ENCODE assay signal across 14 cellular contexts in genomic region chr2:62309081-62309464, GRCh38.
A peak's percentile ranks its signal among the peaks of the same experiment; 100 is the strongest.
DNase-seq lines count a peak whose midpoint lies in the region; ATAC-seq, FAIRE-seq and TF ChIP-seq lines count a peak whose summit lies in the region.
"Had no signal": no experiment of that assay in that cellular context is flagged by ENCODE, and none has a peak within 500 bp of the region (broad histone marks: within the 10 kb centered on the region; RNA-seq: fewer than 3 reads in every experiment).

No MANE protein-coding gene starts in this region.

- TF ChIP-seq CTCF in HepG2 (CRISPR knock-in tag; IDR thresholded peaks at IDR 0.05) (no peak), right lobe of liver (IDR thresholded peaks at IDR 0.05) (no peak)

- no TSS peak for BruUV-seq in HepG2 (replicated peaks; lab: Mats Ljungman, UMichigan)

- POLR2A ChIA-PET in HepG2 (lab: Yijun Ruan, JAX): interaction anchor here (1.3 kb wide), 1 partner anchor 15 kb away, joined by 3 read pairs; no protein-coding TSS in a partner anchor
- POLR2A ChIA-PET in naive thymus-derived CD8-positive, alpha-beta T cell (lab: Charles Lee): interaction anchor here (0.5 to 1.2 kb wide), 6 partner anchors 8 to 192 kb away, joined by 3 to 6 read pairs (median 3); no protein-coding TSS in a partner anchor

- H3K9me3 Mint-ChIP-seq in activated T-helper 17 cell treated with anti-CD3 and anti-CD28 coated beads, Interleukin-2, amount 50 U/mL, for 72 hours: no peaks in the 10 kb centered on the region
- H3K9me3 Mint-ChIP-seq in naive thymus-derived CD8-positive, alpha-beta T cell: no peaks in the 10 kb centered on the region
- H3K9me3 Mint-ChIP-seq in stimulated activated naive B cell treated with anti-CD40 and anti-IgM and Interleukin-4, amounts not matched to agents 10 μg/mL and 1 μg/mL and 100 μg/mL, for 72 hours: no peaks in the 10 kb centered on the region
- H3K9me3 Mint-ChIP-seq: activated CD4-positive, alpha-beta memory T cell treated with anti-CD3 and anti-CD28 coated beads, Interleukin-2, amount 10 ng/mL, durations not matched to agents 7 days and 5 days had no signal

- H4K20me1 ChIP-seq in HepG2 (ENCODE audit: insufficient read depth, low read length): no peaks in the 10 kb centered on the region

- peak overlapping the region; percentile 62 for H3K4me3 Mint-ChIP-seq in activated T-helper 17 cell treated with anti-CD3 and anti-CD28 coated beads, Interleukin-2, amount 50 U/mL, for 72 hours
- peak overlapping the region in 2 of 10 donors; percentile 6 to 59 for H3K4me3 Mint-ChIP-seq in naive thymus-derived CD8-positive, alpha-beta T cell
- H3K4me3 Mint-ChIP-seq in stimulated activated naive B cell treated with anti-CD40 and anti-IgM and Interleukin-4, amounts not matched to agents 10 μg/mL and 1 μg/mL and 100 μg/mL, for 72 hours: no peak overlapping the region
- H3K4me3 Mint-ChIP-seq: activated CD4-positive, alpha-beta memory T cell treated with anti-CD3 and anti-CD28 coated beads, Interleukin-2, amount 10 ng/mL, durations not matched to agents 7 days and 5 days had no signal

- intact Hi-C loops in HepG2 (cut with micrococcal nuclease; ENCODE audit: unreplicated experiment) (no loop called here), right lobe of liver (cut with DNase I) (no loop called here)

- H3K79me2 ChIP-seq in HepG2 (ENCODE audit: insufficient read depth, low read length): no peaks in the 10 kb centered on the region

- H3K4me3 ChIP-seq in HepG2 (replicated peaks in 1 of 3; ENCODE audit: insufficient read depth in 1 of 3, low read depth in 2 of 3, low read length in 3 of 3) (no peak overlapping the region), right lobe of liver (no peak overlapping the region)
- H3K4me3 ChIP-seq: prostate gland had no signal

- 63% methylated on average over 1 of the region's 1 CpG for WGBS in HepG2 (ENCODE audit: low lambda C conversion rate)
- WGBS in right lobe of liver (ENCODE audit: insufficient coverage, low coverage, low lambda C conversion rate, missing lambda C conversion rate): 80% methylated on average over 1 of the region's 1 CpG

- H3K4me1 ChIP-seq in HepG2 (ENCODE audit: insufficient read depth, low read length): peaks cover 39% of the 10 kb centered on the region
- no peaks in the 10 kb centered on the region for H3K4me1 ChIP-seq in right lobe of liver

- no peaks in the 10 kb centered on the region for H3K36me3 ChIP-seq in HepG2 (replicated peaks in 1 of 2; ENCODE audit: control insufficient read depth in 1 of 2, insufficient read depth in 2 of 2, low read length in 2 of 2)
- H3K36me3 ChIP-seq in right lobe of liver: no peaks in the 10 kb centered on the region
- H3K36me3 ChIP-seq: prostate gland had no signal

- no peak for TF ChIP-seq RAD21 in HepG2 (CRISPR knock-in tag; IDR thresholded peaks at IDR 0.05)

- no peak overlapping the region for H3K9ac ChIP-seq in HepG2 (ENCODE audit: insufficient read depth, low read depth, low read length)

- TF ChIP-seq EP300 in HepG2 (IDR thresholded peaks at IDR 0.05; ENCODE audit: low read depth in 2 of 2, low read length in 2 of 2) (no peak), HepG2 (CRISPR knock-in tag; IDR thresholded peaks at IDR 0.05; ENCODE audit: borderline replicate concordance) (no peak)

- H3K36me3 Mint-ChIP-seq in activated T-helper 17 cell treated with anti-CD3 and anti-CD28 coated beads, Interleukin-2, amount 50 U/mL, for 72 hours (ENCODE audit: low read depth): peaks cover 11% of the 10 kb centered on the region
- no peaks in the 10 kb centered on the region for H3K36me3 Mint-ChIP-seq in naive thymus-derived CD8-positive, alpha-beta T cell
- H3K36me3 Mint-ChIP-seq in stimulated activated naive B cell treated with anti-CD40 and anti-IgM and Interleukin-4, amounts not matched to agents 10 μg/mL and 1 μg/mL and 100 μg/mL, for 72 hours: peaks cover 0 to 3% of the 10 kb centered on the region in 2 donors

- in situ Hi-C loops in HepG2 (cut with HindIII; ENCODE audit: extremely low pct_ligation_motif_present, low pct_unique_long_range_greater_than_20kb): no loop called here

- ATAC-seq in HepG2 (no peak), right lobe of liver (no peak), GM19023 (IDR thresholded peaks at IDR 0.05; ENCODE audit: unreplicated experiment) (no peak), HG03159 (IDR thresholded peaks at IDR 0.05; ENCODE audit: unreplicated experiment) (no peak)
- ATAC-seq in activated T-helper 17 cell treated with anti-CD3 and anti-CD28 coated beads, Interleukin-2, amount 50 U/mL, for 72 hours (replicated peaks): no peak
- no peak for ATAC-seq in naive thymus-derived CD8-positive, alpha-beta T cell
- no peak for ATAC-seq in stimulated activated naive B cell treated with anti-CD40 and anti-IgM and Interleukin-4, amounts not matched to agents 10 μg/mL and 1 μg/mL and 100 μg/mL, for 72 hours (replicated peaks)

- no peak overlapping the region for H3K4me2 ChIP-seq in HepG2 (ENCODE audit: low read depth, low read length)

- no peak for TF ChIP-seq POLR2A in HepG2 (IDR thresholded peaks at IDR 0.05; ENCODE audit: insufficient read depth in 1 of 2, low read depth in 2 of 2, low read length in 2 of 2)
- no peak for TF ChIP-seq POLR2A in right lobe of liver (IDR thresholded peaks at IDR 0.05)

- peaks cover 54% of the 10 kb centered on the region for H3K4me1 Mint-ChIP-seq in activated T-helper 17 cell treated with anti-CD3 and anti-CD28 coated beads, Interleukin-2, amount 50 U/mL, for 72 hours
- peaks cover 59 to 89% (median 84%) of the 10 kb centered on the region in 4 donors for H3K4me1 Mint-ChIP-seq in naive thymus-derived CD8-positive, alpha-beta T cell
- peaks cover 58 to 82% of the 10 kb centered on the region in 2 donors for H3K4me1 Mint-ChIP-seq in stimulated activated naive B cell treated with anti-CD40 and anti-IgM and Interleukin-4, amounts not matched to agents 10 μg/mL and 1 μg/mL and 100 μg/mL, for 72 hours

- H2AFZ ChIP-seq in HepG2 (ENCODE audit: low read length): no peak overlapping the region

- no peak for DNase-seq in HepG2 (ENCODE audit: low spot score)
- DNase-seq in right lobe of liver: no peak
- no peak for DNase-seq in naive thymus-derived CD8-positive, alpha-beta T cell
- no peak for DNase-seq in stimulated activated naive B cell treated with anti-CD40 and anti-IgM and Interleukin-4, amounts not matched to agents 10 μg/mL and 1 μg/mL and 100 μg/mL, for 72 hours
- DNase-seq in pons (ENCODE audit: low spot score): no peak
- DNase-seq: HCEC 1CT, NCI-H187 treated with DMSO at 0.1 percent for 48 hours, NCI-H526, substantia nigra had no signal

- H3K9me3 ChIP-seq in HepG2 (ENCODE audit: low read length): no peaks in the 10 kb centered on the region
- H3K9me3 ChIP-seq in right lobe of liver: no peaks in the 10 kb centered on the region
- H3K9me3 ChIP-seq: prostate gland had no signal

- CTCF ChIA-PET in HepG2 (lab: Yijun Ruan, JAX; ENCODE audit: low intra/inter-chr PET ratio, low total read pairs): no interaction called here

- H3K27ac Mint-ChIP-seq in activated T-helper 17 cell treated with anti-CD3 and anti-CD28 coated beads, Interleukin-2, amount 50 U/mL, for 72 hours: peak overlapping the region; percentile 80
- peak overlapping the region; percentile 85 to 97 (median 94) for H3K27ac Mint-ChIP-seq in naive thymus-derived CD8-positive, alpha-beta T cell
- H3K27ac Mint-ChIP-seq in stimulated activated naive B cell treated with anti-CD40 and anti-IgM and Interleukin-4, amounts not matched to agents 10 μg/mL and 1 μg/mL and 100 μg/mL, for 72 hours: no peak overlapping the region

- H3K27ac ChIP-seq in HepG2 (ENCODE audit: extremely low read length, insufficient read depth, low read length) (no peak overlapping the region), right lobe of liver (no peak overlapping the region)
- H3K27ac ChIP-seq: prostate gland had no signal

- peaks cover 0 to 2% of the 10 kb centered on the region in 2 experiments; a peak in 3 of 5 replicates for H3K27me3 ChIP-seq in HepG2 (ENCODE audit: control insufficient read depth in 1 of 2, insufficient read depth in 2 of 2, low read length in 2 of 2)
- no peaks in the 10 kb centered on the region for H3K27me3 ChIP-seq in right lobe of liver

- FAIRE-seq in HepG2 (lab: Jason Lieb, UNC): no peak

- H3K27me3 Mint-ChIP-seq in activated T-helper 17 cell treated with anti-CD3 and anti-CD28 coated beads, Interleukin-2, amount 50 U/mL, for 72 hours: no peaks in the 10 kb centered on the region
- no peaks in the 10 kb centered on the region for H3K27me3 Mint-ChIP-seq in naive thymus-derived CD8-positive, alpha-beta T cell
- no peaks in the 10 kb centered on the region for H3K27me3 Mint-ChIP-seq in stimulated activated naive B cell treated with anti-CD40 and anti-IgM and Interleukin-4, amounts not matched to agents 10 μg/mL and 1 μg/mL and 100 μg/mL, for 72 hours
- H3K27me3 Mint-ChIP-seq: activated CD4-positive, alpha-beta memory T cell treated with anti-CD3 and anti-CD28 coated beads, Interleukin-2, amount 10 ng/mL, durations not matched to agents 7 days and 5 days had no signal

TF ChIP-seq in HepG2, 621 proteins besides CTCF, POLR2A, EP300 and RAD21:
- no peak for TF ChIP-seq FIP1L1 (IDR thresholded peaks at IDR 0.05; ENCODE audit: borderline replicate concordance, insufficient read depth, low read depth, low read length)
- peak; percentile 81 for TF ChIP-seq ZNF629 (CRISPR knock-in tag; conservative IDR thresholded peaks at IDR 0.05)
